20 cellular contexts compared by ENCODE assay signal in the genomic region with DNA sequence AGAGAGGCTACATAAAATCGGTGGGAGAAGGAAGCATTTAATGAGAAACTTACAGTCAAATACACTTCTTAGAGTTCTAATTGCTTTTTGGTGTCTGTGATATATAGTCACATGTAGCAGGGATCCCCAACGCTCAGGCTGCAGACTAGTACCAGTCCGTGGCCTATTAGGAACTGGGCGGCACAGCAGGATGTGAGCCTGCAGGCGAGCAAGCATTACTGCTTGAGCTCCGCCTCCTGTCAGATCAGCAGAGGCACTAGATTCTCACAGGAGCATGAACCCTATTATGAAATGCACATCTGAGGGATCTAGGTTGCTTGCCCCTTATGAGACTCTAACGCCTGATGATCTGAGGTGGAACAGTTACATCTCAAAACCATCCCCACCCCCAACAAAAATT.
"Had no signal": no experiment of that assay in that cellular context is flagged by ENCODE, and none has a peak within 500 bp of the region (broad histone marks: within the 10 kb centered on the region; RNA-seq: fewer than 3 reads in every experiment).

No MANE protein-coding gene starts in this region.

- H3K36me3 Mint-ChIP-seq: activated naive CD4-positive, alpha-beta T cell treated with anti-CD3 and anti-CD28 coated beads, Interleukin-2, amount 10 ng/mL, durations not matched to agents 7 days and 5 days; memory B cell; natural killer cell treated with Interleukin-12 subunit alpha and Interleukin-12 subunit beta and Interleukin-15 and Interleukin-18, amount 100 ng/mL, for 72 hours; stimulated activated memory B cell treated with anti-CD40 and anti-IgM and Interleukin-4, amounts not matched to agents 10 μg/mL and 1 μg/mL and 100 μg/mL, for 72 hours had no signal

- H3K4me1 ChIP-seq: gastrocnemius medialis, left ventricle myocardium inferior, tibial nerve had no signal

- FAIRE-seq: kidney had no signal

- H3K27me3 Mint-ChIP-seq: activated B cell treated with CpG ODN at 0.5 μM for 24 hours; activated CD4-positive, alpha-beta T cell treated with anti-CD3 and anti-CD28 coated beads, Interleukin-2, amount 10 ng/mL, durations not matched to agents 7 days and 5 days; activated naive CD4-positive, alpha-beta T cell treated with anti-CD3 and anti-CD28 coated beads, Interleukin-2, amount 10 ng/mL, durations not matched to agents 7 days and 5 days; natural killer cell treated with Interleukin-12 subunit alpha and Interleukin-12 subunit beta and Interleukin-15 and Interleukin-18, amount 100 ng/mL, for 72 hours; progenitor cell of endocrine pancreas had no signal

- H3K9me3 Mint-ChIP-seq: activated B cell treated with CpG ODN at 0.5 μM for 24 hours; activated CD4-positive, alpha-beta T cell treated with anti-CD3 and anti-CD28 coated beads, Interleukin-2, amount 10 ng/mL, durations not matched to agents 7 days and 5 days; activated naive CD4-positive, alpha-beta T cell treated with anti-CD3 and anti-CD28 coated beads, Interleukin-2, amount 10 ng/mL, durations not matched to agents 7 days and 5 days; activated T-helper 2 cell treated with anti-CD3 and anti-CD28 coated beads, Interferon-gamma antibody, Interleukin-2, Interleukin-4, amounts not matched to agents 10 μg/mL and 5 μg/mL and 100 μg/mL, durations not matched to agents 14 hours and 24 hours and 36 hours; memory B cell; natural killer cell treated with Interleukin-12 subunit alpha and Interleukin-12 subunit beta and Interleukin-15 and Interleukin-18, amount 100 ng/mL, for 72 hours; stimulated activated memory B cell treated with anti-CD40 and anti-IgM and Interleukin-4, amounts not matched to agents 10 μg/mL and 1 μg/mL and 100 μg/mL, for 72 hours had no signal

- H3K9me3 ChIP-seq: gastrocnemius medialis, left ventricle myocardium inferior, spleen, tibial nerve had no signal

- H3K27me3 ChIP-seq: gastrocnemius medialis, spleen, tibial nerve had no signal

- DNase-seq: activated B cell treated with CpG ODN at 0.5 μM for 24 hours; activated CD4-positive, alpha-beta T cell treated with anti-CD3 and anti-CD28 coated beads, Interleukin-2, amount 10 ng/mL, durations not matched to agents 7 days and 5 days; activated naive CD4-positive, alpha-beta T cell treated with anti-CD3 and anti-CD28 coated beads, Interleukin-2, amount 10 ng/mL, durations not matched to agents 7 days and 5 days; central memory CD4-positive, alpha-beta T cell; cortex of kidney; effector CD8-positive, alpha-beta T cell; gastrocnemius medialis; kidney; left ventricle myocardium inferior; nucleus accumbens; right cardiac atrium; spleen; stimulated activated CD4-positive, alpha-beta T cell treated with anti-CD3 and anti-CD28 coated beads, Interleukin-1b, Interleukin-23, amount 100 ng/mL, for 48 hours had no signal

- H3K4me3 ChIP-seq: gastrocnemius medialis, left ventricle myocardium inferior, spleen, tibial nerve had no signal

- H3K27ac ChIP-seq: epithelial cell of prostate, gastrocnemius medialis, left ventricle myocardium inferior, spleen, tibial nerve had no signal

- H3K4me1 Mint-ChIP-seq: activated B cell treated with CpG ODN at 0.5 μM for 24 hours; activated CD4-positive, alpha-beta T cell treated with anti-CD3 and anti-CD28 coated beads, Interleukin-2, amount 10 ng/mL, durations not matched to agents 7 days and 5 days; activated naive CD4-positive, alpha-beta T cell treated with anti-CD3 and anti-CD28 coated beads, Interleukin-2, amount 10 ng/mL, durations not matched to agents 7 days and 5 days; stimulated activated memory B cell treated with anti-CD40 and anti-IgM and Interleukin-4, amounts not matched to agents 10 μg/mL and 1 μg/mL and 100 μg/mL, for 72 hours had no signal

- ATAC-seq: gastrocnemius medialis; natural killer cell treated with Interleukin-12 subunit alpha and Interleukin-12 subunit beta and Interleukin-15 and Interleukin-18, amount 100 ng/mL, for 72 hours; right cardiac atrium; stimulated activated memory B cell treated with anti-CD40 and anti-IgM and Interleukin-4, amounts not matched to agents 10 μg/mL and 1 μg/mL and 100 μg/mL, for 72 hours had no signal

- H3K36me3 ChIP-seq: gastrocnemius medialis, left ventricle myocardium inferior, spleen, tibial nerve had no signal

- H3K4me3 Mint-ChIP-seq: activated B cell treated with CpG ODN at 0.5 μM for 24 hours; activated CD4-positive, alpha-beta T cell treated with anti-CD3 and anti-CD28 coated beads, Interleukin-2, amount 10 ng/mL, durations not matched to agents 7 days and 5 days; activated naive CD4-positive, alpha-beta T cell treated with anti-CD3 and anti-CD28 coated beads, Interleukin-2, amount 10 ng/mL, durations not matched to agents 7 days and 5 days; memory B cell; natural killer cell treated with Interleukin-12 subunit alpha and Interleukin-12 subunit beta and Interleukin-15 and Interleukin-18, amount 100 ng/mL, for 72 hours; stimulated activated memory B cell treated with anti-CD40 and anti-IgM and Interleukin-4, amounts not matched to agents 10 μg/mL and 1 μg/mL and 100 μg/mL, for 72 hours had no signal

- H3K27ac Mint-ChIP-seq: activated B cell treated with CpG ODN at 0.5 μM for 24 hours; activated CD4-positive, alpha-beta T cell treated with anti-CD3 and anti-CD28 coated beads, Interleukin-2, amount 10 ng/mL, durations not matched to agents 7 days and 5 days; activated naive CD4-positive, alpha-beta T cell treated with anti-CD3 and anti-CD28 coated beads, Interleukin-2, amount 10 ng/mL, durations not matched to agents 7 days and 5 days; activated T-helper 2 cell treated with anti-CD3 and anti-CD28 coated beads, Interferon-gamma antibody, Interleukin-2, Interleukin-4, amounts not matched to agents 10 μg/mL and 5 μg/mL and 100 μg/mL, durations not matched to agents 14 hours and 24 hours and 36 hours; memory B cell; natural killer cell treated with Interleukin-12 subunit alpha and Interleukin-12 subunit beta and Interleukin-15 and Interleukin-18, amount 100 ng/mL, for 72 hours; progenitor cell of endocrine pancreas; stimulated activated memory B cell treated with anti-CD40 and anti-IgM and Interleukin-4, amounts not matched to agents 10 μg/mL and 1 μg/mL and 100 μg/mL, for 72 hours had no signal
